18 cellular contexts compared by ENCODE assay signal in genomic region chrX:119359618-119360382, GRCh38.
"Had no signal": no experiment of that assay in that cellular context is flagged by ENCODE, and none has a peak within 500 bp of the region (broad histone marks: within the 10 kb centered on the region; RNA-seq: fewer than 3 reads in every experiment).

No MANE protein-coding gene starts in this region.

- H3K9me3 ChIP-seq: left ventricle myocardium inferior, psoas muscle, suprapubic skin, thyroid gland had no signal

- H3K27me3 ChIP-seq: foreskin keratinocyte, suprapubic skin, thyroid gland had no signal

- DNase-seq: cortex of kidney; dorsolateral prefrontal cortex; effector CD8-positive, alpha-beta T cell; foreskin keratinocyte; immature natural killer cell; left ventricle myocardium inferior; mesendoderm; naive B cell; occipital lobe; psoas muscle; retina; small intestine; stimulated activated CD4-positive, alpha-beta T cell treated with anti-CD3 and anti-CD28 coated beads, Interleukin-12 subunit alpha, Interleukin-12 subunit beta, amount 100 ng/mL, for 4 hours; stimulated activated naive CD4-positive, alpha-beta T cell; thyroid gland had no signal

- ATAC-seq: foreskin keratinocyte, psoas muscle had no signal

- H3K4me3 ChIP-seq: dorsolateral prefrontal cortex, left ventricle myocardium inferior, lung, psoas muscle, suprapubic skin, thyroid gland had no signal

- H3K4me1 ChIP-seq: foreskin keratinocyte, left ventricle myocardium inferior, parathyroid adenoma, psoas muscle, suprapubic skin, thyroid gland had no signal

- H3K9ac ChIP-seq: parathyroid adenoma had no signal

- H3K36me3 ChIP-seq: left ventricle myocardium inferior, suprapubic skin, thyroid gland had no signal

- H3K27ac ChIP-seq: dorsolateral prefrontal cortex, foreskin keratinocyte, left ventricle myocardium inferior, parathyroid adenoma, psoas muscle, suprapubic skin, thyroid gland had no signal

- H3K79me2 ChIP-seq: parathyroid adenoma had no signal

- H2AFZ ChIP-seq: parathyroid adenoma had no signal
